Comparison of ENCODE assay signal across 19 cellular contexts in genomic region chr3:19221081-19221480, GRCh38.
DNase-seq lines count a peak whose midpoint lies in the region; ATAC-seq and TF ChIP-seq lines count a peak whose summit lies in the region.
"Had no signal": no experiment of that assay in that cellular context is flagged by ENCODE, and none has a peak within 500 bp of the region (broad histone marks: within the 10 kb centered on the region; RNA-seq: fewer than 3 reads in every experiment).

No MANE protein-coding gene starts in this region.

- peak; percentile 15 for DNase-seq in Calu3
- DNase-seq in RWPE2 (ENCODE audit: low spot score), result no peak
- peak; percentile 94 for DNase-seq in mesendoderm
- DNase-seq in COLO829 (ENCODE audit: low spot score), result no peak
- no peak for DNase-seq in NCI-H187 treated with DMSO at 0.1 percent for 48 hours (lab: John Stamatoyannopoulos, UW)
- DNase-seq in DMS153 (lab: John Stamatoyannopoulos, UW), result no peak
- no peak for DNase-seq in SHP77 treated with DMSO at 0.1 percent for 48 hours (lab: John Stamatoyannopoulos, UW)
- DNase-seq: BE2C; Caco-2; CD4-positive, CD25-positive, alpha-beta regulatory T cell; HFFc6; KG1; NCI-H1048; NCI-H1436 treated with DMSO at 0.1 percent for 48 hours; NCI-H2029 treated with DMSO at 0.1 percent for 48 hours; NCI-H2171; SIG-M5 had no signal

- no peak overlapping the region for H4K5ac ChIP-seq in mesendoderm (ENCODE audit: low read length)

- no peak overlapping the region for H2AK5ac ChIP-seq in mesendoderm (ENCODE audit: low read length)

- ATAC-seq in RWPE2 (ENCODE audit: low read depth) (peak; percentile 86), esophagus mucosa (peak; percentile 72)
- ATAC-seq: SK-N-SH treated with all-trans-retinoic acid at 6 μM for 48 hours had no signal

- no peak overlapping the region for H3K27ac ChIP-seq in RWPE2 (ENCODE audit: poor library complexity, severe bottlenecking)
- H3K27ac ChIP-seq in mesendoderm (ENCODE audit: low read depth, low read length), result no peak overlapping the region

- no peak overlapping the region for H3K4me3 ChIP-seq in RWPE2 (ENCODE audit: severe bottlenecking)
- no peak overlapping the region for H3K4me3 ChIP-seq in mesendoderm (ENCODE audit: low read length)

- no peak overlapping the region for H3K27ac Mint-ChIP-seq in Calu3 (ENCODE audit: unreplicated experiment)
- H3K27ac Mint-ChIP-seq: CD4-positive, CD25-positive, alpha-beta regulatory T cell; HFFc6 had no signal

- H3K4me3 Mint-ChIP-seq in Calu3 (ENCODE audit: low read depth, unreplicated experiment), result no peak overlapping the region
- H3K4me3 Mint-ChIP-seq: CD4-positive, CD25-positive, alpha-beta regulatory T cell; HFFc6 had no signal

- no peak for TF ChIP-seq CTCF in Calu3 (IDR thresholded peaks at IDR 0.05; ENCODE audit: unreplicated experiment)
- no peak for TF ChIP-seq CTCF in RWPE2 (IDR thresholded peaks at IDR 0.05; ENCODE audit: poor library complexity, severe bottlenecking)

- no CpG with 5 or more reads among the region's 2 CpGs for WGBS in mesendoderm (ENCODE audit: extremely low coverage, insufficient coverage, low lambda C conversion rate)

- H2BK120ac ChIP-seq in mesendoderm (ENCODE audit: low read depth, low read length), result no peak overlapping the region

- no peak overlapping the region for H3K56ac ChIP-seq in mesendoderm (ENCODE audit: low read length)

- H3K4me2 ChIP-seq in mesendoderm (ENCODE audit: low read length), result no peak overlapping the region

- no peaks in the 10 kb centered on the region for H3K36me3 Mint-ChIP-seq in Calu3 (ENCODE audit: insufficient read depth, unreplicated experiment)
- H3K36me3 Mint-ChIP-seq: CD4-positive, CD25-positive, alpha-beta regulatory T cell had no signal

- CTCF ChIA-PET in Calu3 (lab: Charles Lee), result no interaction called here

- H3K9me3 Mint-ChIP-seq in Calu3 (ENCODE audit: low read depth, unreplicated experiment), result no peaks in the 10 kb centered on the region

- H3K27me3 ChIP-seq in RWPE2 (ENCODE audit: insufficient read depth, poor library complexity, severe bottlenecking) (no peaks in the 10 kb centered on the region), mesendoderm (ENCODE audit: insufficient read depth, low read length, poor library complexity) (no peaks in the 10 kb centered on the region)
- H3K27me3 ChIP-seq: BE2C had no signal

- H3K9me3 ChIP-seq in RWPE2 (ENCODE audit: severe bottlenecking), result no peaks in the 10 kb centered on the region
- H3K9me3 ChIP-seq: BE2C, Caco-2 had no signal

- no peak overlapping the region for H3K9ac ChIP-seq in mesendoderm (ENCODE audit: low read length)

- no peak overlapping the region for H3K23ac ChIP-seq in mesendoderm (ENCODE audit: low read length)

- H3K4me1 Mint-ChIP-seq in Calu3 (ENCODE audit: low read depth, unreplicated experiment), result no peaks in the 10 kb centered on the region
- H3K4me1 Mint-ChIP-seq: CD4-positive, CD25-positive, alpha-beta regulatory T cell had no signal

- no TSS peak for BruUV-seq in Calu3 (replicated peaks; lab: Mats Ljungman, UMichigan)

- H3K27me3 Mint-ChIP-seq in Calu3 (ENCODE audit: unreplicated experiment), result no peaks in the 10 kb centered on the region
- H3K27me3 Mint-ChIP-seq: CD4-positive, CD25-positive, alpha-beta regulatory T cell had no signal

- H3K4me1 ChIP-seq in RWPE2 (ENCODE audit: insufficient read depth, poor library complexity, severe bottlenecking), result no peaks in the 10 kb centered on the region
- H3K4me1 ChIP-seq in mesendoderm (ENCODE audit: control insufficient read depth, low read depth, low read length), result no peaks in the 10 kb centered on the region
- H3K4me1 ChIP-seq: Caco-2 had no signal

- intact Hi-C loops in Calu3 (cut with micrococcal nuclease; ENCODE audit: unreplicated experiment), result loop anchor here (1.0 kb wide), 1 partner anchor 73 kb away; the partner anchor contains the start of gene KCNH8

- no peaks in the 10 kb centered on the region for H3K79me2 ChIP-seq in mesendoderm (ENCODE audit: control insufficient read depth, insufficient read depth, low read length)

- H3K79me1 ChIP-seq in mesendoderm (ENCODE audit: low read length), result no peaks in the 10 kb centered on the region

- H4K8ac ChIP-seq in mesendoderm (ENCODE audit: low read depth, low read length), result no peak overlapping the region

- H3K4ac ChIP-seq in mesendoderm (ENCODE audit: low read depth, low read length), result no peak overlapping the region

- no peak overlapping the region for H3K18ac ChIP-seq in mesendoderm (ENCODE audit: low read length)

- H2BK5ac ChIP-seq in mesendoderm (ENCODE audit: low read length), result no peak overlapping the region

- no peak overlapping the region for H2BK15ac ChIP-seq in mesendoderm (replicated peaks; ENCODE audit: low read depth)

- H3K36me3 ChIP-seq in RWPE2 (ENCODE audit: low read depth) (no peaks in the 10 kb centered on the region), mesendoderm (ENCODE audit: control insufficient read depth, insufficient read depth, low read length) (no peaks in the 10 kb centered on the region)
- H3K36me3 ChIP-seq: BE2C had no signal

Comparison
In these comparisons a context has a peak if more than half of its experiments do, and no peak if none do; other contexts are left out.
1. DNase-seq: peak in Calu3 (single experiment) and mesendoderm (single experiment); none in RWPE2 (single experiment), COLO829 (single experiment), NCI-H187 treated with DMSO at 0.1 percent for 48 hours (single experiment), DMS153 (single experiment) and SHP77 treated with DMSO at 0.1 percent for 48 hours (single experiment).